20 cellular contexts compared by ENCODE assay signal in the genomic region with DNA sequence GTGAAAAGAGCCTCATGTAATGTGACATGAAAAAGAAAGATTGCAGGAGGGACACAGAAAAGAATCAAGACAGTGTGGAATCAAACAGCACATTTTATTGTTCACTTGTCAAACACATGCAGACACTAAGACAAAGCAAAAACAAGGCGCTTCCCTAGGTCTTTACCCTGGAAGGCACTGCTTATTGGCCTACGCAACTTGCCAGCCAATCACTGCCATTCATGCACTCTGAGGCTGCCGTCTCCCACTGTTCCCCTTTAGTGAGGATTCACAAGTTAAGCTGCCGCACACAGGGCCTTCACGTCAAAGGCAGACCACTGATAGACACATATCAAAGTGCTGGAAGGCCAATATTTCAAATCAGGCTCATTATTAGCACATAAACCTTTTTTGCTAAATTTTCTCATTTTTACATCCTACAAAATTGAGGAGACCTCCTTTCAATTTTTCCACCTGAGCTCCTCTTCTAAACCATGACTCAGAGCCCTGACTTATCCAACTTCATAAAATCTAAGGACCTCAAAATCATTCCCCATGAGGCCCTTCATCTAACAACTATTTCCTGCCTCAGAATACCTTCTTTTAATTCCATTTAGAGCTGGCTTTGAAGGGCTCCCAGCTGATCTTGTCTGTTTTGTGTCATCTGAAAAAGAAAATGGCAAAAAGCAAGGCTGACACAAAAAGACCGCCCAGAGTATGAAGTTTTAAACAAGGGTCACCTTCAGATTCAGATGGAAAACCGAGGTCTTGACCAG.
A peak's percentile ranks its signal among the peaks of the same experiment; 100 is the strongest.
DNase-seq lines count a peak whose midpoint lies in the region; ATAC-seq and TF ChIP-seq lines count a peak whose summit lies in the region.
"Had no signal": no experiment of that assay in that cellular context is flagged by ENCODE, and none has a peak within 500 bp of the region (broad histone marks: within the 10 kb centered on the region; RNA-seq: fewer than 3 reads in every experiment).

No MANE protein-coding gene starts in this region.

- H3K4me3 ChIP-seq in BLaER1 (no peak overlapping the region), HUES48 (ENCODE audit: low read depth, low read length) (no peak overlapping the region), adrenal gland (no peak overlapping the region), upper lobe of right lung (no peak overlapping the region)
- H3K4me3 ChIP-seq: cardiac muscle cell, heart right ventricle, SJCRH30 had no signal

- no peaks in the 10 kb centered on the region for H3K27me3 ChIP-seq in BLaER1
- no peaks in the 10 kb centered on the region for H3K27me3 ChIP-seq in HUES48 (ENCODE audit: control insufficient read depth, insufficient read depth, low read length)
- no peaks in the 10 kb centered on the region for H3K27me3 ChIP-seq in adrenal gland
- H3K27me3 ChIP-seq in upper lobe of right lung = no peaks in the 10 kb centered on the region
- H3K27me3 ChIP-seq: cardiac muscle cell, heart right ventricle, SJCRH30 had no signal

- intact Hi-C loops in adrenal gland (cut with DNase I) = no loop called here
- intact Hi-C loops in upper lobe of right lung (cut with DNase I) = no loop called here

- DNase-seq in adrenal gland (no peak), iris pigment epithelial cell (ENCODE audit: low read depth) (peak; percentile 45), NCI-H1092 (lab: John Stamatoyannopoulos, UW) (no peak), amygdala (lab: John Stamatoyannopoulos, UW) (no peak), upper lobe of right lung (no peak)
- DNase-seq: activated CD4-positive, CD25-positive, alpha-beta regulatory T cell; activated CD8-positive, alpha-beta memory T cell treated with anti-CD3 and anti-CD28 coated beads, Interleukin-2, amount 50 U/mL, for 48 hours; COR-L47; effector CD4-positive, alpha-beta T cell; heart right ventricle; midbrain; NCI-H526; nucleus accumbens; OCI-M1; SJCRH30; substantia nigra had no signal

- no peak for ATAC-seq in GM18505 (IDR thresholded peaks at IDR 0.05; ENCODE audit: unreplicated experiment)
- no peak for ATAC-seq in upper lobe of right lung

- TF ChIP-seq CTCF in adrenal gland (IDR thresholded peaks at IDR 0.05) (no peak), upper lobe of right lung (IDR thresholded peaks at IDR 0.05) (no peak)

- WGBS in adrenal gland, 4 donors = 81 to 90% (median 83%) methylated on average over 7 of the region's 7 CpGs

- no peak overlapping the region for H3K9ac ChIP-seq in BLaER1
- no peak overlapping the region for H3K9ac ChIP-seq in HUES48 (ENCODE audit: low read depth, low read length)

- H3K9me3 ChIP-seq in BLaER1 (peaks cover 8% of the 10 kb centered on the region), HUES48 (ENCODE audit: control insufficient read depth, insufficient read depth, low read length) (no peaks in the 10 kb centered on the region), adrenal gland (replicated peaks in 1 of 3) (no peaks in the 10 kb centered on the region), upper lobe of right lung (no peaks in the 10 kb centered on the region)
- H3K9me3 ChIP-seq: SJCRH30 had no signal

- H3K36me3 ChIP-seq in BLaER1 (peaks cover 21% of the 10 kb centered on the region), HUES48 (ENCODE audit: control insufficient read depth, insufficient read depth, low read length) (no peaks in the 10 kb centered on the region), adrenal gland (replicated peaks in 1 of 2) (no peaks in the 10 kb centered on the region), upper lobe of right lung (no peaks in the 10 kb centered on the region)
- H3K36me3 ChIP-seq: cardiac muscle cell, SJCRH30 had no signal

- peak overlapping the region; percentile 20; the same call in 1 of the 2 replicates for H3K4me2 ChIP-seq in BLaER1

- H4K20me1 ChIP-seq in BLaER1 = no peaks in the 10 kb centered on the region

- TF ChIP-seq POLR2A in adrenal gland (IDR thresholded peaks at IDR 0.05) (no peak), GM18505 (IDR thresholded peaks at IDR 0.05; ENCODE audit: borderline replicate concordance, extremely low read depth, insufficient read depth, insufficient read length) (no peak)

- H3K4me1 ChIP-seq in BLaER1 = peaks cover 12% of the 10 kb centered on the region; the same call in 1 of the 2 replicates
- peaks cover 18% of the 10 kb centered on the region for H3K4me1 ChIP-seq in HUES48 (ENCODE audit: control insufficient read depth, insufficient read depth, low read length)
- H3K4me1 ChIP-seq in adrenal gland (replicated peaks in 1 of 2) = peaks cover 3 to 18% of the 10 kb centered on the region in 2 donors
- H3K4me1 ChIP-seq in upper lobe of right lung = no peaks in the 10 kb centered on the region
- H3K4me1 ChIP-seq: SJCRH30 had no signal

- no peak overlapping the region for H3K27ac ChIP-seq in BLaER1
- peak overlapping the region; percentile 63 for H3K27ac ChIP-seq in HUES48 (ENCODE audit: low read depth, low read length)
- peak overlapping the region in 4 of 5 donors; percentile 5 to 83 (median 36) for H3K27ac ChIP-seq in adrenal gland
- no peak overlapping the region for H3K27ac ChIP-seq in upper lobe of right lung
- H3K27ac ChIP-seq: cardiac muscle cell, heart right ventricle, SJCRH30 had no signal

Comparison
In these comparisons a context has a peak if more than half of its experiments do, and no peak if none do; other contexts are left out.
1. H3K27ac ChIP-seq: peak in HUES48 (single experiment) and adrenal gland (4 of 5); none in BLaER1 (single experiment) and upper lobe of right lung (single experiment).